Comparison of ENCODE assay signal across 30 cellular contexts in the genomic region with DNA sequence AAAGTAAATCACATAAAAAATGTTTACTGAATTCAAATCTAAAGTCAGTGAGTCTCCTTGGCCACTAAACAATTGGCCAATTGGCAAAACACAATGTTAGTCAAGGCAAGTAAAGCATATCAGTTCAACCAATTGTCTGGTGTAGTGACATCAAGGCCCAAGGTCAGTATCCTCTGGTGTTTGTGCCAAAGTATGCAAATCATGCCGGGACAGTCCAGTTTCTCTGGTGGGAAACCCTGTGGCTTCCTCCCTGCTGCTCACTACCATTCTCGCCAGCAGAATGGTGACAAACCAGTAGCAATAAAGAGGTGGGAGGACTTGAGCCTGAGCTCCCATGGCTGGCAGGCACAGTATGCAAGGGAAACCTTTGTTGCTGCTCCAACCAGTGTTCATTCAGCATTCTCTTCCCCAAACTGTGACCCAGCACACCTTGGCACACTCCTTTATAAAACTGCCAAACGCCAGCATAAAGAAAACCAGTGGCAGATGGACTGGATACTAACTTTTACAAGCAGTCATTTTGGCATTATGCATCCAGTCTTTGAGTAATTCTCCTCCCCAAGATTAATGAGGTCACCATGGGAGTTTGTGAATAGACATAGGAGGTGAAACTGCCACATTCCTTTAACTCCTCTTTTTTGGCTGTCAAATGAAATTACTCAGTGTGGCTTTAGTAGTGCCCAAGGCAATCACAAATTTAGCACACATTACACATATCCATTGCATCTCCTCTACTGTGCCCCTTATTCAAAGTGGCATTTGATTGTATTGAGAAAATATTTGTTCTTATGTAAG.
"Had no signal": no experiment of that assay in that cellular context is flagged by ENCODE, and none has a peak within 500 bp of the region (broad histone marks: within the 10 kb centered on the region; RNA-seq: fewer than 3 reads in every experiment).

No MANE protein-coding gene starts in this region.

- H3K27ac Mint-ChIP-seq: activated naive CD8-positive, alpha-beta T cell; effector memory CD8-positive, alpha-beta T cell; naive B cell; nephron progenitor cell; stimulated activated memory B cell treated with anti-CD40 and anti-IgM and Interleukin-4, amounts not matched to agents 10 μg/mL and 1 μg/mL and 100 μg/mL, for 72 hours; stimulated activated naive CD8-positive, alpha-beta T cell treated with anti-CD3 and anti-CD28 coated beads, Interleukin-15, amount 100 ng/mL, for 72 hours had no signal

- ATAC-seq: activated CD4-positive, CD25-positive, alpha-beta regulatory T cell treated with anti-CD3 and anti-CD28 coated beads, Interleukin-2, amount 50 U/mL, for 24 hours; effector memory CD8-positive, alpha-beta T cell; left lung; stimulated activated memory B cell treated with anti-CD40 and anti-IgM and Interleukin-4, amounts not matched to agents 10 μg/mL and 1 μg/mL and 100 μg/mL, for 72 hours; stimulated activated naive CD8-positive, alpha-beta T cell treated with anti-CD3 and anti-CD28 coated beads, Interleukin-15, amount 100 ng/mL, for 72 hours had no signal

- H3K9me3 Mint-ChIP-seq: effector memory CD8-positive, alpha-beta T cell; stimulated activated naive CD8-positive, alpha-beta T cell treated with anti-CD3 and anti-CD28 coated beads, Interleukin-15, amount 100 ng/mL, for 72 hours had no signal

- H3K36me3 ChIP-seq: cardiac muscle cell, esophagus squamous epithelium, left lung, neutrophil, sigmoid colon, thyroid gland, upper lobe of left lung, WERI-Rb-1 had no signal

- H3K36me3 Mint-ChIP-seq: activated naive CD8-positive, alpha-beta T cell; naive B cell; stimulated activated memory B cell treated with anti-CD40 and anti-IgM and Interleukin-4, amounts not matched to agents 10 μg/mL and 1 μg/mL and 100 μg/mL, for 72 hours had no signal

- H3K4me1 Mint-ChIP-seq: naive B cell; nephron progenitor cell; stimulated activated memory B cell treated with anti-CD40 and anti-IgM and Interleukin-4, amounts not matched to agents 10 μg/mL and 1 μg/mL and 100 μg/mL, for 72 hours; stimulated activated naive CD8-positive, alpha-beta T cell treated with anti-CD3 and anti-CD28 coated beads, Interleukin-15, amount 100 ng/mL, for 72 hours had no signal

- DNase-seq: activated CD4-positive, alpha-beta T cell treated with anti-CD3 and anti-CD28 coated beads for 48 hours; activated CD4-positive, alpha-beta T cell treated with anti-CD3 and anti-CD28 coated beads, Interleukin-2, amount 50 U/mL, for 48 hours; activated CD8-positive, alpha-beta memory T cell treated with anti-CD3 and anti-CD28 coated beads for 24 hours; activated effector memory CD4-positive, alpha-beta T cell treated with Interleukin-2 at 50 U/mL for 16 hours; activated naive CD4-positive, alpha-beta T cell treated with Interleukin-2 at 50 U/mL for 16 hours; anterior cingulate cortex; cerebellar nuclear complex; effector memory CD8-positive, alpha-beta T cell; esophagus squamous epithelium; left lung; naive B cell; nephron progenitor cell; sigmoid colon; stimulated activated CD4-positive, alpha-beta T cell treated with anti-CD3 and anti-CD28 coated beads, Interleukin-1b, Interleukin-23, amount 100 ng/mL, for 48 hours; stimulated activated CD4-positive, alpha-beta T cell treated with anti-CD3 and anti-CD28 coated beads, Interleukin-4, amount 100 ng/mL, for 4 hours; stimulated activated CD8-positive, alpha-beta memory T cell treated with anti-CD3 and anti-CD28 coated beads, Interleukin-4, amount 100 ng/mL, for 48 hours; stimulated activated naive CD8-positive, alpha-beta T cell treated with anti-CD3 and anti-CD28 coated beads, Interleukin-15, amount 100 ng/mL, for 72 hours; substantia nigra; T-helper 1 cell; thyroid gland; upper lobe of left lung; WERI-Rb-1 had no signal

- H3K4me1 ChIP-seq: esophagus squamous epithelium, left lung, sigmoid colon, thyroid gland, upper lobe of left lung had no signal

- H3K9me3 ChIP-seq: esophagus squamous epithelium, left lung, neutrophil, sigmoid colon, thyroid gland, upper lobe of left lung had no signal

- H3K4me3 ChIP-seq: cardiac muscle cell, coronary artery, esophagus squamous epithelium, left lung, lung, sigmoid colon, smooth muscle cell, thyroid gland, upper lobe of left lung had no signal

- H3K27me3 ChIP-seq: cardiac muscle cell, esophagus squamous epithelium, left lung, neutrophil, sigmoid colon, thyroid gland, upper lobe of left lung had no signal

- H3K27ac ChIP-seq: cardiac muscle cell, coronary artery, esophagus squamous epithelium, left lung, neutrophil, sigmoid colon, thyroid gland, upper lobe of left lung, WERI-Rb-1 had no signal

- H3K4me3 Mint-ChIP-seq: activated naive CD8-positive, alpha-beta T cell; effector memory CD8-positive, alpha-beta T cell; naive B cell; nephron progenitor cell; stimulated activated memory B cell treated with anti-CD40 and anti-IgM and Interleukin-4, amounts not matched to agents 10 μg/mL and 1 μg/mL and 100 μg/mL, for 72 hours; stimulated activated naive CD8-positive, alpha-beta T cell treated with anti-CD3 and anti-CD28 coated beads, Interleukin-15, amount 100 ng/mL, for 72 hours had no signal

- H3K27me3 Mint-ChIP-seq: activated naive CD8-positive, alpha-beta T cell; effector memory CD8-positive, alpha-beta T cell; stimulated activated memory B cell treated with anti-CD40 and anti-IgM and Interleukin-4, amounts not matched to agents 10 μg/mL and 1 μg/mL and 100 μg/mL, for 72 hours; stimulated activated naive CD8-positive, alpha-beta T cell treated with anti-CD3 and anti-CD28 coated beads, Interleukin-15, amount 100 ng/mL, for 72 hours had no signal
